Comparison of ENCODE assay signal across 23 cellular contexts in the genomic region with DNA sequence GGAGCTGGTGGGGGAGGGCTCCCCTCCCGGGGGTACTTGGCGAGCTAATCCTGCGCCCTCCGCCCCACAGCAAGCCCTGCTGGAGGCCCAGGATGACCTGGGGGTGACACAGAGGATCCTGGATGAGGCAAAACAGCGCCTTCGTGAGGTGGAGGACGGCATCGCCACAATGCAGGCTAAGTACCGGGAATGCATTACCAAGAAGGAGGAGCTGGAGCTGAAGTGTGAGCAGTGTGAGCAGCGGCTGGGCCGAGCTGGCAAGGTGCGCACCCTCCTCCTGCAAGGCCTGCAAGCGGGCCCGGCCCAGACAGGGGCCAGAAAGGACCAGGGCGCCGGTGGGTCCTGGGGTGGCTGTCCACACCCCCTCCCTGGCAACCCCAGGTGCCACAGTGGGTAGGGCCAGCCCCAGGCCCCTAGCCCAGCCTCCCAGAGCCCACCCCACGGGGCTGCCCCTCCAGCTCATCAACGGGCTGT. TPM values are rescaled to one million over a fixed set of nuclear protein-coding genes. Genes with fewer than 3 reads are reported as not detected.
DNase-seq lines count a peak whose midpoint lies in the region; ATAC-seq and TF ChIP-seq lines count a peak whose summit lies in the region.
"Had no signal": no experiment of that assay in that cellular context is flagged by ENCODE, and none has a peak within 500 bp of the region (broad histone marks: within the 10 kb centered on the region; RNA-seq: fewer than 3 reads in every experiment).

No MANE protein-coding gene starts in this region.

- no peaks in the 10 kb centered on the region for H4K20me1 ChIP-seq in PC-3 (ENCODE audit: low read length)
- H4K20me1 ChIP-seq: BLaER1 had no signal

- H3K4me1 ChIP-seq in PC-3 (ENCODE audit: insufficient read depth, low read length) (no peaks in the 10 kb centered on the region), breast epithelium (no peaks in the 10 kb centered on the region)
- H3K4me1 ChIP-seq: left ventricle myocardium inferior had no signal

- intact Hi-C loops in PC-3 (cut with micrococcal nuclease) = no loop called here
- intact Hi-C loops in breast epithelium (cut with DNase I; ENCODE audit: low total_unique reads) = no loop called here

- TF ChIP-seq POLR2A in breast epithelium (IDR thresholded peaks at IDR 0.05) = no peak

- H2AFZ ChIP-seq in PC-3 (ENCODE audit: low read length) = no peak overlapping the region
- H2AFZ ChIP-seq: hepatocyte had no signal

- no peak overlapping the region for H3K4me2 ChIP-seq in PC-3 (ENCODE audit: low read length)
- H3K4me2 ChIP-seq: BLaER1, hepatocyte had no signal

- BruUV-seq in PC-3 (replicated peaks; lab: Mats Ljungman, UMichigan) = no TSS peak

- no peak overlapping the region for H3K9ac ChIP-seq in PC-3 (ENCODE audit: low read length)
- H3K9ac ChIP-seq: BLaER1 had no signal

- ATAC-seq in stimulated activated naive CD8-positive, alpha-beta T cell treated with anti-CD3 and anti-CD28 coated beads, Interleukin-15, amount 100 ng/mL, for 72 hours = peak; percentile 32
- ATAC-seq in stimulated activated naive CD8-positive, alpha-beta T cell treated with anti-CD3 and anti-CD28 coated beads, Interleukin-15, Interleukin-2, amounts not matched to agents 100 U/mL and 50 U/mL, for 24 hours = no peak
- no peak for ATAC-seq in PC-3
- ATAC-seq in HG02840 (IDR thresholded peaks at IDR 0.05; ENCODE audit: low FRiP score, unreplicated experiment) = no peak

- H3K9me2 ChIP-seq in PC-3 (replicated peaks; ENCODE audit: low read length) = no peaks in the 10 kb centered on the region

- H3F3A ChIP-seq in PC-3 (ENCODE audit: low read length, unreplicated experiment) = no peaks in the 10 kb centered on the region

- H3K4me1 Mint-ChIP-seq in stimulated activated naive CD8-positive, alpha-beta T cell treated with anti-CD3 and anti-CD28 coated beads, Interleukin-15, amount 100 ng/mL, for 72 hours = no peaks in the 10 kb centered on the region

- no peak overlapping the region for H3K4me3 Mint-ChIP-seq in stimulated activated naive CD8-positive, alpha-beta T cell treated with anti-CD3 and anti-CD28 coated beads, Interleukin-15, amount 100 ng/mL, for 72 hours
- H3K4me3 Mint-ChIP-seq: activated naive CD8-positive, alpha-beta T cell treated with anti-CD3 and anti-CD28 coated beads, Interleukin-2, amount 10 ng/mL, durations not matched to agents 7 days and 5 days; naive B cell had no signal

- TF ChIP-seq CTCF in PC-3 (conservative IDR thresholded peaks at IDR 0.05; ENCODE audit: low read depth, low read length) = peak; percentile 19; the same call in 1 of the 2 replicates
- peak; percentile 3 for TF ChIP-seq CTCF in fibroblast of villous mesenchyme (IDR thresholded peaks at IDR 0.05; ENCODE audit: insufficient read depth, low read depth, low read length)
- TF ChIP-seq CTCF in breast epithelium (IDR thresholded peaks at IDR 0.05) = no peak

- POLR2A ChIA-PET in PC-3 (lab: Charles Lee; ENCODE audit: unreplicated experiment) = no interaction called here

- no peak overlapping the region for H3K27ac Mint-ChIP-seq in stimulated activated naive CD8-positive, alpha-beta T cell treated with anti-CD3 and anti-CD28 coated beads, Interleukin-15, amount 100 ng/mL, for 72 hours
- H3K27ac Mint-ChIP-seq: activated naive CD8-positive, alpha-beta T cell treated with anti-CD3 and anti-CD28 coated beads, Interleukin-2, amount 10 ng/mL, durations not matched to agents 7 days and 5 days; naive B cell had no signal

- no peaks in the 10 kb centered on the region for H3K27me3 ChIP-seq in PC-3 (ENCODE audit: low read length)
- no peaks in the 10 kb centered on the region for H3K27me3 ChIP-seq in breast epithelium
- H3K27me3 ChIP-seq: BLaER1, hepatocyte had no signal

- H3K36me3 ChIP-seq in PC-3 (ENCODE audit: low read depth, low read length) (no peaks in the 10 kb centered on the region), breast epithelium (peaks cover 6% of the 10 kb centered on the region)

- H3K27ac ChIP-seq in PC-3 (ENCODE audit: low read length) (no peak overlapping the region), breast epithelium (no peak overlapping the region)
- H3K27ac ChIP-seq: BLaER1, hepatocyte, left ventricle myocardium inferior had no signal

- H3K9me3 Mint-ChIP-seq in stimulated activated naive CD8-positive, alpha-beta T cell treated with anti-CD3 and anti-CD28 coated beads, Interleukin-15, amount 100 ng/mL, for 72 hours = no peaks in the 10 kb centered on the region
- H3K9me3 Mint-ChIP-seq: activated naive CD8-positive, alpha-beta T cell treated with anti-CD3 and anti-CD28 coated beads, Interleukin-2, amount 10 ng/mL, durations not matched to agents 7 days and 5 days; naive B cell had no signal

- no peaks in the 10 kb centered on the region for H3K79me2 ChIP-seq in PC-3 (ENCODE audit: low read length)
- H3K79me2 ChIP-seq: hepatocyte had no signal

- no peaks in the 10 kb centered on the region for H3K27me3 Mint-ChIP-seq in stimulated activated naive CD8-positive, alpha-beta T cell treated with anti-CD3 and anti-CD28 coated beads, Interleukin-15, amount 100 ng/mL, for 72 hours
- H3K27me3 Mint-ChIP-seq: activated naive CD8-positive, alpha-beta T cell treated with anti-CD3 and anti-CD28 coated beads, Interleukin-2, amount 10 ng/mL, durations not matched to agents 7 days and 5 days; naive B cell had no signal

- no peak for DNase-seq in stimulated activated naive CD8-positive, alpha-beta T cell treated with anti-CD3 and anti-CD28 coated beads, Interleukin-15, amount 100 ng/mL, for 72 hours
- no peak for DNase-seq in stimulated activated naive CD8-positive, alpha-beta T cell treated with anti-CD3 and anti-CD28 coated beads, Interleukin-15, Interleukin-2, amounts not matched to agents 100 U/mL and 50 U/mL, for 24 hours
- DNase-seq in PC-3 (no peak), fibroblast of villous mesenchyme (ENCODE audit: low read depth) (no peak), AML-193 (lab: John Stamatoyannopoulos, UW) (no peak), breast epithelium (ENCODE audit: low spot score in 2 of 2) (no peak)
- DNase-seq in activated naive CD4-positive, alpha-beta T cell treated with anti-CD3 and anti-CD28 coated beads, Interleukin-2, amount 50 U/mL, for 16 hours = no peak
- DNase-seq: activated CD4-positive, alpha-beta T cell treated with anti-CD3 and anti-CD28 coated beads, Interleukin-2, amount 50 U/mL, for 48 hours; activated CD4-positive, CD25-positive, alpha-beta regulatory T cell; activated effector memory CD4-positive, alpha-beta T cell treated with Interleukin-2 at 50 U/mL for 16 hours; activated naive CD8-positive, alpha-beta T cell treated with anti-CD3 and anti-CD28 coated beads, Interleukin-2, amount 10 ng/mL, durations not matched to agents 7 days and 5 days; left ventricle myocardium inferior; naive B cell; NCI-H1092 treated with DMSO at 0.1 percent for 48 hours; NCI-H1930; NCI-H2227 treated with DMSO at 0.1 percent for 48 hours; NCI-H69; retina; T1000 had no signal

- CTCF ChIA-PET in PC-3 (lab: Charles Lee) = no interaction called here

- H3K4me3 ChIP-seq in PC-3 (ENCODE audit: low read length) (no peak overlapping the region), fibroblast of villous mesenchyme (ENCODE audit: low read depth, low read length) (no peak overlapping the region), breast epithelium (no peak overlapping the region)
- H3K4me3 ChIP-seq: BLaER1, hepatocyte, left ventricle myocardium inferior had no signal

- H3K9me3 ChIP-seq in PC-3 (ENCODE audit: low read length) (no peaks in the 10 kb centered on the region), breast epithelium (no peaks in the 10 kb centered on the region)
- H3K9me3 ChIP-seq: BLaER1, left ventricle myocardium inferior had no signal

RNA-seq across cellular contexts. Expression of a gene that starts 21.4 kb away (rescaled TPM):
- total RNA-seq in PC-3 (2014; rRNA removed) = 103 and 108 TPM in 2 replicates
- 69.9 and 70.0 TPM in 2 replicates for total RNA-seq in fibroblast of villous mesenchyme
- total RNA-seq in breast epithelium = 10 to 100 TPM; 51.8 to 78.1 (median 65.5) TPM

RNA-seq across cellular contexts. Expression of a gene that starts 22.1 kb away (rescaled TPM):
- 7.3 and 8.5 TPM in 2 replicates for total RNA-seq in PC-3 (2014; rRNA removed)
- 3.5 and 6.1 TPM in 2 replicates for total RNA-seq in fibroblast of villous mesenchyme
- total RNA-seq in breast epithelium = 10 to 100 TPM; 11.8 to 18.1 (median 12.4) TPM

RNA-seq across cellular contexts. Expression of a gene that starts 56.5 kb away (rescaled TPM):
- total RNA-seq in PC-3 (2014; rRNA removed) (0.77 and 1.6 TPM in 2 replicates), fibroblast of villous mesenchyme (0.32 TPM in 1 of 2 replicates, not detected in the other), breast epithelium (100 to 1,000 TPM in 1 of 3 donors, 10 to 100 TPM in 2; 12.3 to 255 (median 70.1) TPM)
- total RNA-seq: osteocyte had no signal

Comparison
In these comparisons a context has a peak if more than half of its experiments do, and no peak if none do; other contexts are left out.
1. CTCF ChIP-seq: peak in PC-3 (single experiment) and fibroblast of villous mesenchyme (single experiment); none in breast epithelium (0 of 3).